Comparison of ENCODE assay signal across 18 cellular contexts in the genomic region with DNA sequence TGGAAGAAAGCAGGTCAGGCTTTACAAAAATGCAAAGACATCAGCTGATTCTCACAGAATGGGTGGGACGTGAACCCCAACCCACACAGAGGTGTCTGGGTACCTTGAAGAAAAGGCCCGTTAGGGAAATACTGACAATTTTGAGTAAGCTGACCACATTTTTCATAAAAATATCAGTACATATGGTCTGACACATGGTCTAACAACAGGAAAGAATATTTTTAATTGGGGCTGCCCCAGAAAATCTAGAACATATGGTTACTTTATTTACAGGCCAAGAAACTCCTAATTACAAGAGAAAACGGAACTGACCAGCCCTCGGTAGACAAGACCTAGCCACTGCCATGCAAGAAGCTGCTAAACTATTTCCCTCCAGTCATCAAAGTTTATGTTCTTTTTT. TPM values are rescaled to one million over a fixed set of nuclear protein-coding genes. Genes with fewer than 3 reads are reported as not detected.
DNase-seq lines count a peak whose midpoint lies in the region; ATAC-seq, FAIRE-seq and TF ChIP-seq lines count a peak whose summit lies in the region.
"Had no signal": no experiment of that assay in that cellular context is flagged by ENCODE, and none has a peak within 500 bp of the region (broad histone marks: within the 10 kb centered on the region; RNA-seq: fewer than 3 reads in every experiment).

No MANE protein-coding gene starts in this region.

- H3K27me3 Mint-ChIP-seq in naive thymus-derived CD8-positive, alpha-beta T cell = no peaks in the 10 kb centered on the region
- H3K27me3 Mint-ChIP-seq in glutamatergic neuron (ENCODE audit: unreplicated experiment) = peaks cover 2% of the 10 kb centered on the region

- H3K9me3 ChIP-seq in OCI-LY3 (ENCODE audit: insufficient read depth, low read length) (no peaks in the 10 kb centered on the region), kidney (ENCODE audit: control insufficient read depth in 1 of 2, low read length in 2 of 2) (no peaks in the 10 kb centered on the region)
- H3K9me3 ChIP-seq: neutrophil, testis had no signal

- ATAC-seq in GM19324 (IDR thresholded peaks at IDR 0.05; ENCODE audit: low FRiP score, unreplicated experiment) (peak; percentile 40), HG03469 (IDR thresholded peaks at IDR 0.05; ENCODE audit: unreplicated experiment) (no peak)
- no peak for ATAC-seq in naive thymus-derived CD8-positive, alpha-beta T cell
- ATAC-seq: Panc1 had no signal

- H3K4me3 Mint-ChIP-seq in naive thymus-derived CD8-positive, alpha-beta T cell = peak overlapping the region; percentile 6 to 76 (median 62)
- no peak overlapping the region for H3K4me3 Mint-ChIP-seq in glutamatergic neuron (ENCODE audit: unreplicated experiment)
- H3K4me3 Mint-ChIP-seq: CD14-positive monocyte had no signal

- POLR2A ChIA-PET in GM10248 (lab: Yijun Ruan, JAX) = no interaction called here
- POLR2A ChIA-PET in naive thymus-derived CD8-positive, alpha-beta T cell (lab: Charles Lee) = interaction anchor here (1.0 to 6.8 kb wide), 9 partner anchors 10 to 56 kb away, joined by 3 to 83 read pairs (median 17); a partner anchor contains a TSS

- intact Hi-C loops in kidney (cut with DNase I) = no loop called here

- no peak overlapping the region for H3K9ac ChIP-seq in OCI-LY3 (ENCODE audit: low read length)
- H3K9ac ChIP-seq in kidney (ENCODE audit: low read length in 2 of 2) = no peak overlapping the region

- H3K4me3 ChIP-seq in OCI-LY3 (ENCODE audit: low read length) (0 out of 2 replicates have a peak overlapping the region, but pooled peaks have one; percentile 6), kidney (ENCODE audit: low read length in 2 of 2) (no peak overlapping the region)
- H3K4me3 ChIP-seq: testis had no signal

- peaks cover 48% of the 10 kb centered on the region for H3K27me3 ChIP-seq in OCI-LY3 (ENCODE audit: low read depth, low read length)
- H3K27me3 ChIP-seq: neutrophil, testis had no signal

- H3K36me3 Mint-ChIP-seq in naive thymus-derived CD8-positive, alpha-beta T cell = no peaks in the 10 kb centered on the region
- H3K36me3 Mint-ChIP-seq in glutamatergic neuron (ENCODE audit: unreplicated experiment) = no peaks in the 10 kb centered on the region
- H3K36me3 Mint-ChIP-seq: CD14-positive monocyte had no signal

- H2AFZ ChIP-seq in OCI-LY3 (ENCODE audit: low read depth, low read length) = no peak overlapping the region

- DNase-seq in GM10248 (ENCODE audit: extremely low spot score) (peak; percentile 26), kidney (no peak), glutamatergic neuron (no peak), GM10266 (ENCODE audit: extremely low spot score) (no peak)
- DNase-seq in naive thymus-derived CD8-positive, alpha-beta T cell = no peak
- DNase-seq: activated CD4-positive, alpha-beta T cell treated with anti-CD3 and anti-CD28 coated beads for 48 hours; activated gamma-delta T cell; central memory CD4-positive, alpha-beta T cell; hippocampal formation; NCI-H1048; testis had no signal

- no peak for TF ChIP-seq CTCF in GM10248 (IDR thresholded peaks at IDR 0.05; ENCODE audit: control extremely low read depth, extremely low read depth, low read depth, missing control alignments)
- no peak for TF ChIP-seq CTCF in OCI-LY3 (IDR thresholded peaks at IDR 0.05; ENCODE audit: low read depth, low read length)
- no peak for TF ChIP-seq CTCF in kidney (IDR thresholded peaks at IDR 0.05; ENCODE audit: borderline replicate concordance, extremely low read depth, insufficient read depth)
- TF ChIP-seq CTCF in glutamatergic neuron (IDR thresholded peaks at IDR 0.05; ENCODE audit: partially characterized antibody, unreplicated experiment) = no peak
- TF ChIP-seq CTCF in GM10266 (IDR thresholded peaks at IDR 0.05; ENCODE audit: control insufficient read depth, insufficient read depth, low read depth, missing control alignments) = no peak

- H3K4me1 Mint-ChIP-seq in naive thymus-derived CD8-positive, alpha-beta T cell = peaks cover 31 to 74% (median 64%) of the 10 kb centered on the region in 4 donors
- H3K4me1 Mint-ChIP-seq in glutamatergic neuron (ENCODE audit: low read depth, unreplicated experiment) = peaks cover 2% of the 10 kb centered on the region

- FAIRE-seq in kidney (lab: Jason Lieb, UNC) = no peak
- FAIRE-seq: H54 had no signal

- H3K79me2 ChIP-seq in OCI-LY3 (ENCODE audit: low read length) = no peaks in the 10 kb centered on the region

- H3K4me1 ChIP-seq in OCI-LY3 (ENCODE audit: low read length) = peaks cover 76% of the 10 kb centered on the region
- no peaks in the 10 kb centered on the region for H3K4me1 ChIP-seq in kidney (ENCODE audit: control insufficient read depth in 1 of 2, insufficient read depth in 1 of 2, low read depth in 1 of 2, low read length in 2 of 2)
- H3K4me1 ChIP-seq: testis had no signal

- peak overlapping the region; percentile 78 to 99 (median 94) for H3K27ac Mint-ChIP-seq in naive thymus-derived CD8-positive, alpha-beta T cell
- no peak overlapping the region for H3K27ac Mint-ChIP-seq in glutamatergic neuron (ENCODE audit: unreplicated experiment)
- H3K27ac Mint-ChIP-seq: CD14-positive monocyte had no signal

- H3K36me3 ChIP-seq in OCI-LY3 (replicated peaks; ENCODE audit: low read depth, low read length) = no peaks in the 10 kb centered on the region
- H3K36me3 ChIP-seq in kidney (ENCODE audit: control insufficient read depth in 1 of 2, insufficient read depth in 2 of 2, low read length in 2 of 2) = no peaks in the 10 kb centered on the region
- H3K36me3 ChIP-seq: neutrophil had no signal

- peak overlapping the region; percentile 53 for H3K4me2 ChIP-seq in OCI-LY3 (ENCODE audit: low read length)

- H3K27ac ChIP-seq in OCI-LY3 (ENCODE audit: low read length) = 0 out of 2 replicates have a peak overlapping the region, but pooled peaks have one; percentile 5
- H3K27ac ChIP-seq in kidney (ENCODE audit: low read depth in 2 of 2, low read length in 2 of 2) = no peak overlapping the region
- H3K27ac ChIP-seq: neutrophil, testis had no signal

- H3K9me3 Mint-ChIP-seq in naive thymus-derived CD8-positive, alpha-beta T cell = no peaks in the 10 kb centered on the region
- H3K9me3 Mint-ChIP-seq in glutamatergic neuron (ENCODE audit: unreplicated experiment) = no peaks in the 10 kb centered on the region
- H3K9me3 Mint-ChIP-seq: CD14-positive monocyte had no signal

- CTCF ChIA-PET in GM10248 (lab: Yijun Ruan, JAX) = interaction anchor here (0.6 to 1.4 kb wide), 4 partner anchors 10 to 396 kb away, joined by 3 read pairs; no protein-coding TSS in a partner anchor

- no peaks in the 10 kb centered on the region for H4K20me1 ChIP-seq in OCI-LY3 (ENCODE audit: insufficient read depth, low read length)

RNA-seq across cellular contexts. Expression of a gene that starts 48.7 kb away (rescaled TPM):
- total RNA-seq in naive thymus-derived CD8-positive, alpha-beta T cell = 100 to 1,000 TPM; 733 to 793 TPM
- polyA plus RNA-seq in naive thymus-derived CD8-positive, alpha-beta T cell = 1,000 to 10,000 TPM; 1,063 to 1,292 (median 1,234) TPM
- total RNA-seq in kidney (1,431 TPM), glutamatergic neuron (ENCODE audit: unreplicated experiment) (236 TPM)
- 2,443 TPM for polyA plus RNA-seq in kidney (ENCODE audit: insufficient read depth, low read depth, low replicate concordance)
